Comparison of ENCODE assay signal across 16 cellular contexts in genomic region chr11:32069361-32070058, GRCh38. TPM values are rescaled to one million over a fixed set of nuclear protein-coding genes. Genes with fewer than 3 reads are reported as not detected.
A peak's percentile ranks its signal among the peaks of the same experiment; 100 is the strongest.
DNase-seq lines count a peak whose midpoint lies in the region; ATAC-seq and TF ChIP-seq lines count a peak whose summit lies in the region.
"Had no signal": no experiment of that assay in that cellular context is flagged by ENCODE, and none has a peak within 500 bp of the region (broad histone marks: within the 10 kb centered on the region; RNA-seq: fewer than 3 reads in every experiment).

No MANE protein-coding gene starts in this region.

- H3K18ac ChIP-seq in trophoblast cell (ENCODE audit: low read length), result no peak overlapping the region

- no peak overlapping the region for H2BK5ac ChIP-seq in trophoblast cell (ENCODE audit: low read depth, low read length, poor library complexity)

- H3K9me3 Mint-ChIP-seq in WTC11, result no peaks in the 10 kb centered on the region
- H3K9me3 Mint-ChIP-seq: activated T-helper 17 cell treated with anti-CD3 and anti-CD28 coated beads, Interleukin-2, amount 50 U/mL, for 72 hours; CD4-positive, alpha-beta memory T cell; T-helper 1 cell treated with Interleukin-12 subunit alpha and Interleukin-12 subunit beta and Interleukin-4 antibody, amounts not matched to agents 30 μg/mL and 1 μg/mL, for 36 hours had no signal

- no peaks in the 10 kb centered on the region for H3K36me3 ChIP-seq in trophoblast cell (ENCODE audit: control insufficient read depth in 1 of 2, insufficient read depth in 2 of 2, low read length in 2 of 2)
- H3K36me3 ChIP-seq: pancreas, suprapubic skin had no signal

- H3K27me3 Mint-ChIP-seq in WTC11 (ENCODE audit: low read depth), result peaks cover 2% of the 10 kb centered on the region; the same call in 1 of the 2 replicates

- peaks cover 30% of the 10 kb centered on the region for H3K4me1 Mint-ChIP-seq in WTC11
- H3K4me1 Mint-ChIP-seq: activated T-helper 17 cell treated with anti-CD3 and anti-CD28 coated beads, Interleukin-2, amount 50 U/mL, for 72 hours; CD4-positive, alpha-beta memory T cell had no signal

- H3K23ac ChIP-seq in trophoblast cell (ENCODE audit: low read length), result no peak overlapping the region

- CTCF ChIA-PET in WTC11 (lab: Charles Lee), result interaction anchor here (1.0 kb wide), 1 partner anchor 63 kb away, joined by 3 read pairs; no protein-coding TSS in a partner anchor

- no CpG with 5 or more reads among the region's 6 CpGs for WGBS in trophoblast cell (ENCODE audit: extremely low coverage, insufficient coverage, insufficient read length)

- DNase-seq in trophoblast cell (peak; percentile 77 to 88), WTC11 (ENCODE audit: low spot score) (no peak), AML-193 (lab: John Stamatoyannopoulos, UW) (no peak)
- DNase-seq: activated CD4-positive, alpha-beta T cell treated with anti-CD3 and anti-CD28 coated beads for 48 hours; CD4-positive, alpha-beta memory T cell; foreskin keratinocyte; GDM1; NCI-H1048; pancreas had no signal

- H3K27me3 ChIP-seq in trophoblast cell (ENCODE audit: insufficient read depth, low read length), result no peaks in the 10 kb centered on the region
- H3K27me3 ChIP-seq: pancreas had no signal

- H3K14ac ChIP-seq in trophoblast cell (ENCODE audit: low read length), result no peak overlapping the region

- H3K79me1 ChIP-seq in trophoblast cell (ENCODE audit: low read length), result peaks cover 2% of the 10 kb centered on the region

- TF ChIP-seq CTCF in WTC11 (IDR thresholded peaks at IDR 0.05), result no peak

- H4K91ac ChIP-seq in trophoblast cell (ENCODE audit: low read depth, low read length), result peak overlapping the region; percentile 20

- no peak overlapping the region for H4K8ac ChIP-seq in trophoblast cell (ENCODE audit: low read depth, low read length)

- H4K12ac ChIP-seq in trophoblast cell (ENCODE audit: low read depth, low read length), result no peak overlapping the region

- no peak overlapping the region for H2AK5ac ChIP-seq in trophoblast cell (ENCODE audit: low read length)

- no peak overlapping the region for H3K27ac Mint-ChIP-seq in WTC11
- H3K27ac Mint-ChIP-seq: activated T-helper 17 cell treated with anti-CD3 and anti-CD28 coated beads, Interleukin-2, amount 50 U/mL, for 72 hours; CD4-positive, alpha-beta memory T cell; T-helper 1 cell treated with Interleukin-12 subunit alpha and Interleukin-12 subunit beta and Interleukin-4 antibody, amounts not matched to agents 30 μg/mL and 1 μg/mL, for 36 hours had no signal

- peaks cover 4 to 16% of the 10 kb centered on the region in 2 experiments for H3K4me1 ChIP-seq in trophoblast cell (ENCODE audit: control insufficient read depth in 1 of 2, insufficient read depth in 2 of 2, low read length in 2 of 2)
- H3K4me1 ChIP-seq: foreskin keratinocyte, pancreas, suprapubic skin had no signal

- H3K4me2 ChIP-seq in trophoblast cell (ENCODE audit: low read length), result no peak overlapping the region

- ATAC-seq in GM19324 (IDR thresholded peaks at IDR 0.05; ENCODE audit: low FRiP score, unreplicated experiment) (peak; percentile 46), GM21717 (IDR thresholded peaks at IDR 0.05; ENCODE audit: unreplicated experiment) (peak; percentile 83), HG03342 (IDR thresholded peaks at IDR 0.05; ENCODE audit: unreplicated experiment) (peak; percentile 67), WTC11 (no peak), GM21825 (IDR thresholded peaks at IDR 0.05; ENCODE audit: unreplicated experiment) (no peak)
- ATAC-seq: activated T-helper 17 cell treated with anti-CD3 and anti-CD28 coated beads, Interleukin-2, amount 50 U/mL, for 72 hours; foreskin keratinocyte had no signal

- H3K36me3 Mint-ChIP-seq in WTC11, result no peaks in the 10 kb centered on the region
- H3K36me3 Mint-ChIP-seq: CD4-positive, alpha-beta memory T cell had no signal

- no peak overlapping the region for H3K4ac ChIP-seq in trophoblast cell (ENCODE audit: low read depth, low read length)

- POLR2A ChIA-PET in WTC11 (lab: Charles Lee), result no interaction called here

- H3K4me3 Mint-ChIP-seq in WTC11, result no peak overlapping the region
- H3K4me3 Mint-ChIP-seq: activated T-helper 17 cell treated with anti-CD3 and anti-CD28 coated beads, Interleukin-2, amount 50 U/mL, for 72 hours; CD4-positive, alpha-beta memory T cell; T-helper 1 cell treated with Interleukin-12 subunit alpha and Interleukin-12 subunit beta and Interleukin-4 antibody, amounts not matched to agents 30 μg/mL and 1 μg/mL, for 36 hours had no signal

- H3K79me2 ChIP-seq in trophoblast cell (ENCODE audit: control insufficient read depth, insufficient read depth, low read length, poor library complexity), result no peaks in the 10 kb centered on the region

- no peak overlapping the region for H2AFZ ChIP-seq in trophoblast cell (ENCODE audit: insufficient read depth, low read length, poor library complexity)

- H2BK12ac ChIP-seq in trophoblast cell (ENCODE audit: low read length), result no peak overlapping the region

- no peaks in the 10 kb centered on the region for H3K9me3 ChIP-seq in trophoblast cell (ENCODE audit: insufficient read depth, low read depth, low read length)
- H3K9me3 ChIP-seq: pancreas, suprapubic skin had no signal

- no peak overlapping the region for H3K4me3 ChIP-seq in trophoblast cell (ENCODE audit: low read depth, low read length)
- H3K4me3 ChIP-seq: pancreas, suprapubic skin had no signal

- H3K9ac ChIP-seq in trophoblast cell (ENCODE audit: low read length), result no peak overlapping the region

- no peak overlapping the region for H3K27ac ChIP-seq in trophoblast cell (ENCODE audit: low read depth, low read length)
- H3K27ac ChIP-seq: foreskin keratinocyte, pancreas, suprapubic skin had no signal

- H2BK120ac ChIP-seq in trophoblast cell (ENCODE audit: insufficient read depth, low read length, poor library complexity), result no peak overlapping the region

TF ChIP-seq in WTC11, 78 proteins besides CTCF, POLR2A, EP300 and RAD21 (continues in another document):
- TF ChIP-seq FOXJ3 (CRISPR knock-in tag; IDR thresholded peaks at IDR 0.05; ENCODE audit: borderline replicate concordance), result no peak
- no peak for TF ChIP-seq ARID4B (CRISPR knock-in tag; IDR thresholded peaks at IDR 0.05; ENCODE audit: borderline replicate concordance)
- no peak for TF ChIP-seq NFATC4 (CRISPR knock-in tag; IDR thresholded peaks at IDR 0.05)
- TF ChIP-seq NR1H2 (CRISPR knock-in tag; IDR thresholded peaks at IDR 0.05), result no peak
- TF ChIP-seq MYBL2 (CRISPR knock-in tag; IDR thresholded peaks at IDR 0.05), result no peak
- TF ChIP-seq ZNF281 (CRISPR knock-in tag; IDR thresholded peaks at IDR 0.05), result no peak
- no peak for TF ChIP-seq TEAD4 (CRISPR knock-in tag; IDR thresholded peaks at IDR 0.05)
- no peak for TF ChIP-seq CBFB (CRISPR knock-in tag; IDR thresholded peaks at IDR 0.05; ENCODE audit: low read depth)
- no peak for TF ChIP-seq HMGA2 (CRISPR knock-in tag; IDR thresholded peaks at IDR 0.05)
- TF ChIP-seq FOXK1 (CRISPR knock-in tag; IDR thresholded peaks at IDR 0.05), result no peak
- TF ChIP-seq TCF7 (CRISPR knock-in tag; IDR thresholded peaks at IDR 0.05; ENCODE audit: low read depth), result no peak
- no peak for TF ChIP-seq ZNF396 (CRISPR knock-in tag; IDR thresholded peaks at IDR 0.05; ENCODE audit: borderline replicate concordance)

RNA-seq across cellular contexts. Expression of gene RCN1, which starts 21.4 kb away (rescaled TPM):
- polyA plus RNA-seq in trophoblast cell (2013), result 277 and 283 TPM in 2 replicates
- 96.2 to 111 TPM (median 105 TPM) in 3 replicates for total RNA-seq in WTC11 (2021)

Comparison
In these comparisons a context has a peak if more than half of its experiments do, and no peak if none do; other contexts are left out.
1. ATAC-seq: peak in GM19324 (single experiment), GM21717 (single experiment) and HG03342 (single experiment); none in WTC11 (single experiment) and GM21825 (single experiment).
2. DNase-seq: peak in trophoblast cell (2 of 2); none in WTC11 (single experiment) and AML-193 (0 of 2).